In the genomic region with DNA sequence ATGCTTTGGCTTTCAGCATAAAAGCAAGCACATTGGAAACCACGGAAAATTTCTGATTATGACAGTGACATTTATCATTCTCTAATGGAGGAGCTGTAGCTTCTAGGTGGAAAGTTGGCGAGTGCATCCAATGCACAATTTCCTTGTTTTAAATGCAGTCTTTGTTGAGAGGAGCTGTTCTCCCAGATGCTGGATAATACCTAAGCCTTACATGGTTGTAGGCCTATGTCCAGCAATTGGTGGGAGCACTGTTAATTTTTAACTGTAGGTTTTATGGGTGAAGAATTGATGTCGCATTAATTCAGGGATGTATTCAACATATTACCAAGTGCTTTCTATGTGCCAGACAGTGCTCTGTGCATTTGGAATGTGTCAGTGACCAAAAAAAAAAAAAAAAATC, we compare ENCODE assay signal across 28 cellular contexts.
"Had no signal": no experiment of that assay in that cellular context is flagged by ENCODE, and none has a peak within 500 bp of the region (broad histone marks: within the 10 kb centered on the region; RNA-seq: fewer than 3 reads in every experiment).

No MANE protein-coding gene starts in this region.

- H3K27ac ChIP-seq: neutrophil, ovary, prostate gland, right lobe of liver, sigmoid colon, stomach, thoracic aorta, thyroid gland, tibial nerve, upper lobe of left lung, vagina had no signal

- H3K36me3 ChIP-seq: neutrophil, ovary, prostate gland, right lobe of liver, sigmoid colon, stomach, thoracic aorta, thyroid gland, tibial nerve, upper lobe of left lung, vagina had no signal

- H3K4me1 ChIP-seq: prostate gland, right lobe of liver, stomach, upper lobe of left lung, vagina had no signal

- H3K4me3 Mint-ChIP-seq: naive B cell; naive thymus-derived CD8-positive, alpha-beta T cell; natural killer cell treated with Interleukin-12 subunit alpha and Interleukin-12 subunit beta and Interleukin-15 and Interleukin-18, amount 100 ng/mL, for 72 hours; neural crest cell; stimulated activated effector memory CD8-positive, alpha-beta T cell treated with anti-CD3 and anti-CD28 coated beads, Interleukin-12 subunit alpha, Interleukin-12 subunit beta, amount 100 ng/mL, for 72 hours; stimulated activated naive B cell treated with anti-CD40 and anti-IgM and Interleukin-4, amounts not matched to agents 10 μg/mL and 1 μg/mL and 100 μg/mL, for 72 hours; stimulated activated naive CD8-positive, alpha-beta T cell treated with anti-CD3 and anti-CD28 coated beads, Interleukin-15, Interleukin-2, amounts not matched to agents 100 ng/mL and 50 ng/mL, for 24 hours had no signal

- DNase-seq: naive B cell; naive thymus-derived CD8-positive, alpha-beta T cell; nucleus accumbens; ovary; right cardiac atrium; right lobe of liver; sigmoid colon; small intestine; stimulated activated CD4-positive, alpha-beta T cell treated with anti-CD3 and anti-CD28 coated beads, Interleukin-15, amount 100 ng/mL, for 24 hours; stimulated activated CD4-positive, alpha-beta T cell treated with anti-CD3 and anti-CD28 coated beads, Interleukin-2, amount 100 ng/mL, for 24 hours; stimulated activated CD4-positive, alpha-beta T cell treated with anti-CD3 and anti-CD28 coated beads, Interleukin-2, amount 100 ng/mL, for 48 hours; stimulated activated CD4-positive, alpha-beta T cell treated with anti-CD3 and anti-CD28 coated beads, Interleukin-4, amount 100 ng/mL, for 24 hours; stimulated activated naive B cell treated with anti-CD40 and anti-IgM and Interleukin-4, amounts not matched to agents 10 μg/mL and 1 μg/mL and 100 μg/mL, for 72 hours; stimulated activated naive CD4-positive, alpha-beta T cell treated with Interleukin-2 at 50 U/mL for 16 hours; stomach; thyroid gland; trophoblast cell; upper lobe of left lung had no signal

- H3K27me3 Mint-ChIP-seq: naive B cell; stimulated activated naive B cell treated with anti-CD40 and anti-IgM and Interleukin-4, amounts not matched to agents 10 μg/mL and 1 μg/mL and 100 μg/mL, for 72 hours; stimulated activated naive CD8-positive, alpha-beta T cell treated with anti-CD3 and anti-CD28 coated beads, Interleukin-15, Interleukin-2, amounts not matched to agents 100 ng/mL and 50 ng/mL, for 24 hours had no signal

- ATAC-seq: naive thymus-derived CD8-positive, alpha-beta T cell; natural killer cell treated with Interleukin-12 subunit alpha and Interleukin-12 subunit beta and Interleukin-15 and Interleukin-18, amount 100 ng/mL, for 72 hours; right cardiac atrium; right lobe of liver; stimulated activated effector memory CD8-positive, alpha-beta T cell treated with anti-CD3 and anti-CD28 coated beads, Interleukin-12 subunit alpha, Interleukin-12 subunit beta, amount 100 ng/mL, for 72 hours; stimulated activated naive B cell treated with anti-CD40 and anti-IgM and Interleukin-4, amounts not matched to agents 10 μg/mL and 1 μg/mL and 100 μg/mL, for 72 hours had no signal

- H3K4me1 Mint-ChIP-seq: naive B cell; naive thymus-derived CD8-positive, alpha-beta T cell; neural crest cell; stimulated activated effector memory CD8-positive, alpha-beta T cell treated with anti-CD3 and anti-CD28 coated beads, Interleukin-12 subunit alpha, Interleukin-12 subunit beta, amount 100 ng/mL, for 72 hours; stimulated activated naive B cell treated with anti-CD40 and anti-IgM and Interleukin-4, amounts not matched to agents 10 μg/mL and 1 μg/mL and 100 μg/mL, for 72 hours had no signal

- H3K27ac Mint-ChIP-seq: naive B cell; naive thymus-derived CD8-positive, alpha-beta T cell; natural killer cell treated with Interleukin-12 subunit alpha and Interleukin-12 subunit beta and Interleukin-15 and Interleukin-18, amount 100 ng/mL, for 72 hours; stimulated activated effector memory CD8-positive, alpha-beta T cell treated with anti-CD3 and anti-CD28 coated beads, Interleukin-12 subunit alpha, Interleukin-12 subunit beta, amount 100 ng/mL, for 72 hours; stimulated activated naive B cell treated with anti-CD40 and anti-IgM and Interleukin-4, amounts not matched to agents 10 μg/mL and 1 μg/mL and 100 μg/mL, for 72 hours; stimulated activated naive CD8-positive, alpha-beta T cell treated with anti-CD3 and anti-CD28 coated beads, Interleukin-15, Interleukin-2, amounts not matched to agents 100 ng/mL and 50 ng/mL, for 24 hours had no signal

- H3K9me3 ChIP-seq: neutrophil, ovary, prostate gland, right lobe of liver, sigmoid colon, stomach, thoracic aorta, thyroid gland, tibial nerve, upper lobe of left lung, vagina had no signal

- FAIRE-seq: small intestine, urothelium cell line had no signal

- H3K4me3 ChIP-seq: ovary, prostate gland, right lobe of liver, sigmoid colon, stomach, thoracic aorta, thyroid gland, tibial nerve, upper lobe of left lung, vagina had no signal

- H3K36me3 Mint-ChIP-seq: naive B cell; naive thymus-derived CD8-positive, alpha-beta T cell; natural killer cell treated with Interleukin-12 subunit alpha and Interleukin-12 subunit beta and Interleukin-15 and Interleukin-18, amount 100 ng/mL, for 72 hours; stimulated activated effector memory CD8-positive, alpha-beta T cell treated with anti-CD3 and anti-CD28 coated beads, Interleukin-12 subunit alpha, Interleukin-12 subunit beta, amount 100 ng/mL, for 72 hours; stimulated activated naive B cell treated with anti-CD40 and anti-IgM and Interleukin-4, amounts not matched to agents 10 μg/mL and 1 μg/mL and 100 μg/mL, for 72 hours had no signal

- H3K27me3 ChIP-seq: neutrophil, ovary, right lobe of liver, sigmoid colon, stomach, thyroid gland, tibial nerve, upper lobe of left lung, vagina had no signal

- H3K9me3 Mint-ChIP-seq: neural crest cell; stimulated activated naive CD8-positive, alpha-beta T cell treated with anti-CD3 and anti-CD28 coated beads, Interleukin-15, Interleukin-2, amounts not matched to agents 100 ng/mL and 50 ng/mL, for 24 hours had no signal
